In genomic region chr11:40186401-40187091, GRCh38 we compare ENCODE assay signal across 20 cellular contexts.
A peak's percentile ranks its signal among the peaks of the same experiment; 100 is the strongest.
DNase-seq lines count a peak whose midpoint lies in the region; ATAC-seq, FAIRE-seq and TF ChIP-seq lines count a peak whose summit lies in the region.
"Had no signal": no experiment of that assay in that cellular context is flagged by ENCODE, and none has a peak within 500 bp of the region (broad histone marks: within the 10 kb centered on the region; RNA-seq: fewer than 3 reads in every experiment).

No MANE protein-coding gene starts in this region.

- H3K4me1 Mint-ChIP-seq in GM23338 = peaks cover 3% of the 10 kb centered on the region; the same call in 1 of the 3 replicates
- H3K4me1 Mint-ChIP-seq in activated T-cell treated with anti-CD3 and anti-CD28 coated beads, Interleukin-2, amount 50 U/mL, for 24 hours (ENCODE audit: low read depth) = no peaks in the 10 kb centered on the region
- H3K4me1 Mint-ChIP-seq: CD14-positive monocyte, naive B cell had no signal

- H3K9me3 Mint-ChIP-seq in GM23338 = no peaks in the 10 kb centered on the region
- peaks cover 5% of the 10 kb centered on the region for H3K9me3 Mint-ChIP-seq in activated T-cell treated with anti-CD3 and anti-CD28 coated beads, Interleukin-2, amount 50 U/mL, for 24 hours

- no peak overlapping the region for H3K4me3 Mint-ChIP-seq in GM23338
- H3K4me3 Mint-ChIP-seq in activated T-cell treated with anti-CD3 and anti-CD28 coated beads, Interleukin-2, amount 50 U/mL, for 24 hours = no peak overlapping the region
- H3K4me3 Mint-ChIP-seq: activated naive CD4-positive, alpha-beta T cell treated with anti-CD3 and anti-CD28 coated beads for 36 hours; CD14-positive monocyte; naive B cell had no signal

- H4K20me1 ChIP-seq in GM23338 (replicated peaks; ENCODE audit: insufficient read depth) = no peaks in the 10 kb centered on the region

- H3K27me3 Mint-ChIP-seq in GM23338 (ENCODE audit: insufficient read depth, low read depth, poor library complexity) = peaks cover 5% of the 10 kb centered on the region
- H3K27me3 Mint-ChIP-seq in activated T-cell treated with anti-CD3 and anti-CD28 coated beads, Interleukin-2, amount 50 U/mL, for 24 hours = no peaks in the 10 kb centered on the region
- H3K27me3 Mint-ChIP-seq: naive B cell had no signal

- no peaks in the 10 kb centered on the region for H3K36me3 ChIP-seq in GM23338 (ENCODE audit: insufficient read depth)
- H3K36me3 ChIP-seq: heart left ventricle, sigmoid colon had no signal

- H3K4me3 ChIP-seq in GM23338 = no peak overlapping the region
- H3K4me3 ChIP-seq: GM23248, heart left ventricle, sigmoid colon had no signal

- no peaks in the 10 kb centered on the region for H3K4me1 ChIP-seq in GM23338 (ENCODE audit: insufficient read depth)
- H3K4me1 ChIP-seq: heart left ventricle, sigmoid colon had no signal

- no peak for TF ChIP-seq CTCF in GM23338 (conservative IDR thresholded peaks at IDR 0.05; ENCODE audit: low read depth in 2 of 2)
- TF ChIP-seq CTCF in GM20000 (IDR thresholded peaks at IDR 0.05; ENCODE audit: extremely low read depth, missing control alignments) = no peak

- H3K27me3 ChIP-seq in GM23338 (ENCODE audit: insufficient read depth) = no peaks in the 10 kb centered on the region; the same call in none of the 2 replicates
- H3K27me3 ChIP-seq: heart left ventricle, sigmoid colon had no signal

- no peak overlapping the region for H3K27ac ChIP-seq in GM23338 (ENCODE audit: low read depth)
- H3K27ac ChIP-seq: epithelial cell of prostate, GM23248, heart left ventricle had no signal

- FAIRE-seq in frontal cortex (lab: Jason Lieb, UNC) = peak; percentile 49
- FAIRE-seq: G401.6, urothelium cell line had no signal

- no peak overlapping the region for H3K27ac Mint-ChIP-seq in GM23338
- H3K27ac Mint-ChIP-seq in activated T-cell treated with anti-CD3 and anti-CD28 coated beads, Interleukin-2, amount 50 U/mL, for 24 hours = no peak overlapping the region
- H3K27ac Mint-ChIP-seq: activated naive CD4-positive, alpha-beta T cell treated with anti-CD3 and anti-CD28 coated beads for 36 hours; CD14-positive monocyte; naive B cell had no signal

- DNase-seq in GM23338 (ENCODE audit: low spot score) (no peak), NCI-H748 treated with DMSO at 0.1 percent for 48 hours (lab: John Stamatoyannopoulos, UW) (peak; percentile 31), frontal cortex (ENCODE audit: low spot score in 2 of 2) (peak; percentile 10 to 12), putamen (ENCODE audit: low spot score) (peak; percentile 91), GM20000 (ENCODE audit: low spot score) (no peak), AG08396 (ENCODE audit: low spot score) (no peak)
- DNase-seq in activated T-cell treated with anti-CD3 and anti-CD28 coated beads, Interleukin-2, amount 50 U/mL, for 24 hours = no peak
- DNase-seq: activated naive CD4-positive, alpha-beta T cell treated with anti-CD3 and anti-CD28 coated beads for 36 hours; GM23248; heart left ventricle; KBM-7; left colon; naive B cell; NCI-H187; sigmoid colon; stimulated activated CD4-positive, alpha-beta T cell treated with anti-CD3 and anti-CD28 coated beads, Interleukin-4, amount 100 ng/mL, for 24 hours had no signal

- ATAC-seq in GM23338 = no peak; the same call in 2 of the 3 replicates
- ATAC-seq: heart left ventricle, left colon had no signal

- H3F3A ChIP-seq in GM23338 (replicated peaks; ENCODE audit: low read depth) = no peaks in the 10 kb centered on the region

- H3K9me2 ChIP-seq in GM23338 (ENCODE audit: insufficient read depth) = no peaks in the 10 kb centered on the region

- peak overlapping the region; percentile 34; the same call in 1 of the 2 replicates for H2AFZ ChIP-seq in GM23338
- H2AFZ ChIP-seq: GM23248 had no signal

- H3K36me3 Mint-ChIP-seq in GM23338 (ENCODE audit: low read depth) = no peaks in the 10 kb centered on the region
- no peaks in the 10 kb centered on the region for H3K36me3 Mint-ChIP-seq in activated T-cell treated with anti-CD3 and anti-CD28 coated beads, Interleukin-2, amount 50 U/mL, for 24 hours (ENCODE audit: low read depth)
- H3K36me3 Mint-ChIP-seq: CD14-positive monocyte, naive B cell had no signal

- no peaks in the 10 kb centered on the region for H3K79me2 ChIP-seq in GM23338 (replicated peaks; ENCODE audit: insufficient read depth)

- no peak overlapping the region for H3K4me2 ChIP-seq in GM23338

TF ChIP-seq in GM23338, 12 proteins besides CTCF, POLR2A, EP300 and RAD21 (continues in another document):
- TF ChIP-seq JUNB (IDR thresholded peaks at IDR 0.05; ENCODE audit: unreplicated experiment) (no peak), ZNF114 (CRISPR knock-in tag; IDR thresholded peaks at IDR 0.05) (no peak), ZNF331 (CRISPR knock-in tag; IDR thresholded peaks at IDR 0.05; ENCODE audit: low read depth) (no peak), POLR2AphosphoS5 (IDR thresholded peaks at IDR 0.05; ENCODE audit: low read depth) (no peak), CREB1 (CRISPR knock-in tag; IDR thresholded peaks at IDR 0.05; ENCODE audit: low read depth) (no peak), STAT1 (IDR thresholded peaks at IDR 0.05; ENCODE audit: unreplicated experiment) (no peak), EZH2 (IDR thresholded peaks at IDR 0.05; ENCODE audit: low read depth, unreplicated experiment) (no peak)
- TF ChIP-seq, protein P1, sequence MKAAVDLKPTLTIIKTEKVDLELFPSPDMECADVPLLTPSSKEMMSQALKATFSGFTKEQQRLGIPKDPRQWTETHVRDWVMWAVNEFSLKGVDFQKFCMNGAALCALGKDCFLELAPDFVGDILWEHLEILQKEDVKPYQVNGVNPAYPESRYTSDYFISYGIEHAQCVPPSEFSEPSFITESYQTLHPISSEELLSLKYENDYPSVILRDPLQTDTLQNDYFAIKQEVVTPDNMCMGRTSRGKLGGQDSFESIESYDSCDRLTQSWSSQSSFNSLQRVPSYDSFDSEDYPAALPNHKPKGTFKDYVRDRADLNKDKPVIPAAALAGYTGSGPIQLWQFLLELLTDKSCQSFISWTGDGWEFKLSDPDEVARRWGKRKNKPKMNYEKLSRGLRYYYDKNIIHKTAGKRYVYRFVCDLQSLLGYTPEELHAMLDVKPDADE (IDR thresholded peaks at IDR 0.05) = no peak
- TF ChIP-seq, protein P2, sequence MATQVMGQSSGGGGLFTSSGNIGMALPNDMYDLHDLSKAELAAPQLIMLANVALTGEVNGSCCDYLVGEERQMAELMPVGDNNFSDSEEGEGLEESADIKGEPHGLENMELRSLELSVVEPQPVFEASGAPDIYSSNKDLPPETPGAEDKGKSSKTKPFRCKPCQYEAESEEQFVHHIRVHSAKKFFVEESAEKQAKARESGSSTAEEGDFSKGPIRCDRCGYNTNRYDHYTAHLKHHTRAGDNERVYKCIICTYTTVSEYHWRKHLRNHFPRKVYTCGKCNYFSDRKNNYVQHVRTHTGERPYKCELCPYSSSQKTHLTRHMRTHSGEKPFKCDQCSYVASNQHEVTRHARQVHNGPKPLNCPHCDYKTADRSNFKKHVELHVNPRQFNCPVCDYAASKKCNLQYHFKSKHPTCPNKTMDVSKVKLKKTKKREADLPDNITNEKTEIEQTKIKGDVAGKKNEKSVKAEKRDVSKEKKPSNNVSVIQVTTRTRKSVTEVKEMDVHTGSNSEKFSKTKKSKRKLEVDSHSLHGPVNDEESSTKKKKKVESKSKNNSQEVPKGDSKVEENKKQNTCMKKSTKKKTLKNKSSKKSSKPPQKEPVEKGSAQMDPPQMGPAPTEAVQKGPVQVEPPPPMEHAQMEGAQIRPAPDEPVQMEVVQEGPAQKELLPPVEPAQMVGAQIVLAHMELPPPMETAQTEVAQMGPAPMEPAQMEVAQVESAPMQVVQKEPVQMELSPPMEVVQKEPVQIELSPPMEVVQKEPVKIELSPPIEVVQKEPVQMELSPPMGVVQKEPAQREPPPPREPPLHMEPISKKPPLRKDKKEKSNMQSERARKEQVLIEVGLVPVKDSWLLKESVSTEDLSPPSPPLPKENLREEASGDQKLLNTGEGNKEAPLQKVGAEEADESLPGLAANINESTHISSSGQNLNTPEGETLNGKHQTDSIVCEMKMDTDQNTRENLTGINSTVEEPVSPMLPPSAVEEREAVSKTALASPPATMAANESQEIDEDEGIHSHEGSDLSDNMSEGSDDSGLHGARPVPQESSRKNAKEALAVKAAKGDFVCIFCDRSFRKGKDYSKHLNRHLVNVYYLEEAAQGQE (IDR thresholded peaks at IDR 0.05; ENCODE audit: unreplicated experiment) = no peak

Comparison
In these comparisons a context has a peak if more than half of its experiments do, and no peak if none do; other contexts are left out.
1. DNase-seq: peak in NCI-H748 treated with DMSO at 0.1 percent for 48 hours (single experiment), frontal cortex (2 of 2) and putamen (single experiment); none in GM23338 (single experiment), activated T-cell treated with anti-CD3 and anti-CD28 coated beads, Interleukin-2, amount 50 U/mL, for 24 hours (single experiment), GM20000 (single experiment) and AG08396 (single experiment).